Comparison of ENCODE assay signal across 1 cellular context in the genomic region with DNA sequence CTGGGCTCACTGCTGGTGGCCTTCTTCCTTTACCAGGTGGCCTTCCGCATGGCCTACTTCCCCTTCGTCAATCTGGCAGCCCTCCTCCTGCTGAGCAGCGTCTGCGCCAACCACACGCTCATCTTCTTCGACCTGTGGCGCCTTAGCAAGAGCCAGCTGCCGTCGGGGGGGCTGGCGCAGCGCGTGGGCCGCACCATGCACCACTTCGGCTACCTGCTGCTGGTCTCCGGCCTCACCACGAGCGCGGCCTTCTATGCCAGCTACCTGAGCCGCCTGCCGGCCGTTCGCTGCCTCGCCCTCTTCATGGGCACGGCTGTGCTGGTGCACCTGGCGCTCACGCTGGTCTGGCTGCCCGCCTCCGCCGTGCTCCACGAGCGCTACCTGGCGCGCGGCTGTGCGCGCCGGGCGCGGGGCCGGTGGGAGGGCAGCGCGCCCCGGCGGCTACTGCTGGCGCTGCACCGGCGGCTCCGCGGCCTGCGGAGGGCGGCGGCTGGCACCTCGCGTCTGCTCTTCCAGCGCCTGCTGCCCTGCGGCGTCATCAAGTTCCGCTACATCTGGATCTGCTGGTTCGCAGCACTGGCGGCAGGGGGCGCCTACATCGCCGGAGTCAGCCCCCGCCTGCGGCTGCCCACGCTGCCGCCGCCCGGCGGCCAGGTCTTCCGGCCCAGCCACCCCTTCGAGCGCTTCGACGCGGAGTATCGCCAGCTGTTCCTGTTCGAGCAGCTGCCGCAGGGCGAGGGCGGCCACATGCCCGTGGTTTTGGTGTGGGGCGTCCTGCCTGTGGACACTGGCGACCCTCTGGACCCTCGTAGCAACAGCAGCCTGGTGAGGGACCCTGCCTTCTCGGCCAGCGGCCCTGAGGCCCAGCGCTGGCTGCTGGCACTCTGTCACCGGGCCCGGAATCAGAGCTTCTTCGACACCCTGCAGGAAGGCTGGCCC.
TF ChIP-seq lines count a peak whose summit lies in the region.

No MANE protein-coding gene starts in this region.

TF ChIP-seq in HEK293, 187 proteins besides CTCF, POLR2A, EP300 and RAD21 (continued from another document and continues in another):
- TF ChIP-seq, protein P1, sequence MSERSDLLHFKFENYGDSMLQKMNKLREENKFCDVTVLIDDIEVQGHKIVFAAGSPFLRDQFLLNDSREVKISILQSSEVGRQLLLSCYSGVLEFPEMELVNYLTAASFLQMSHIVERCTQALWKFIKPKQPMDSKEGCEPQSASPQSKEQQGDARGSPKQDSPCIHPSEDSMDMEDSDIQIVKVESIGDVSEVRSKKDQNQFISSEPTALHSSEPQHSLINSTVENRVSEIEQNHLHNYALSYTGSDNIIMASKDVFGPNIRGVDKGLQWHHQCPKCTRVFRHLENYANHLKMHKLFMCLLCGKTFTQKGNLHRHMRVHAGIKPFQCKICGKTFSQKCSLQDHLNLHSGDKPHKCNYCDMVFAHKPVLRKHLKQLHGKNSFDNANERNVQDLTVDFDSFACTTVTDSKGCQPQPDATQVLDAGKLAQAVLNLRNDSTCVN (tag by site-specific recombination; optimal IDR thresholded peaks at IDR 0.05): peak; percentile 36
- peak; percentile 54 for TF ChIP-seq SP7 (tag by site-specific recombination; IDR thresholded peaks at IDR 0.05)
- TF ChIP-seq ZNF2 (tag by site-specific recombination; IDR thresholded peaks at IDR 0.05): peak; percentile 29; the same call in 1 of the 2 replicates
- no peak for TF ChIP-seq HOXA7 (CRISPR knock-in tag; IDR thresholded peaks at IDR 0.05; ENCODE audit: borderline replicate concordance)
- TF ChIP-seq ZFHX2 (tag by site-specific recombination; conservative IDR thresholded peaks at IDR 0.05): peak; percentile 94
- no peak for TF ChIP-seq ZNF184 (tag by site-specific recombination; IDR thresholded peaks at IDR 0.05)
- TF ChIP-seq ZNF76 (tag by site-specific recombination; IDR thresholded peaks at IDR 0.05; ENCODE audit: borderline replicate concordance, low read depth): peak; percentile 28; the same call in 1 of the 2 replicates
- TF ChIP-seq ZNF596 (tag by site-specific recombination; IDR thresholded peaks at IDR 0.05): no peak
- TF ChIP-seq, protein P2, sequence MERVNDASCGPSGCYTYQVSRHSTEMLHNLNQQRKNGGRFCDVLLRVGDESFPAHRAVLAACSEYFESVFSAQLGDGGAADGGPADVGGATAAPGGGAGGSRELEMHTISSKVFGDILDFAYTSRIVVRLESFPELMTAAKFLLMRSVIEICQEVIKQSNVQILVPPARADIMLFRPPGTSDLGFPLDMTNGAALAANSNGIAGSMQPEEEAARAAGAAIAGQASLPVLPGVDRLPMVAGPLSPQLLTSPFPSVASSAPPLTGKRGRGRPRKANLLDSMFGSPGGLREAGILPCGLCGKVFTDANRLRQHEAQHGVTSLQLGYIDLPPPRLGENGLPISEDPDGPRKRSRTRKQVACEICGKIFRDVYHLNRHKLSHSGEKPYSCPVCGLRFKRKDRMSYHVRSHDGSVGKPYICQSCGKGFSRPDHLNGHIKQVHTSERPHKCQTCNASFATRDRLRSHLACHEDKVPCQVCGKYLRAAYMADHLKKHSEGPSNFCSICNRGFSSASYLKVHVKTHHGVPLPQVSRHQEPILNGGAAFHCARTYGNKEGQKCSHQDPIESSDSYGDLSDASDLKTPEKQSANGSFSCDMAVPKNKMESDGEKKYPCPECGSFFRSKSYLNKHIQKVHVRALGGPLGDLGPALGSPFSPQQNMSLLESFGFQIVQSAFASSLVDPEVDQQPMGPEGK (tag by site-specific recombination; IDR thresholded peaks at IDR 0.05): peak; percentile 78
- TF ChIP-seq GFI1B (tag by site-specific recombination; IDR thresholded peaks at IDR 0.05): no peak
- TF ChIP-seq, protein P3, sequence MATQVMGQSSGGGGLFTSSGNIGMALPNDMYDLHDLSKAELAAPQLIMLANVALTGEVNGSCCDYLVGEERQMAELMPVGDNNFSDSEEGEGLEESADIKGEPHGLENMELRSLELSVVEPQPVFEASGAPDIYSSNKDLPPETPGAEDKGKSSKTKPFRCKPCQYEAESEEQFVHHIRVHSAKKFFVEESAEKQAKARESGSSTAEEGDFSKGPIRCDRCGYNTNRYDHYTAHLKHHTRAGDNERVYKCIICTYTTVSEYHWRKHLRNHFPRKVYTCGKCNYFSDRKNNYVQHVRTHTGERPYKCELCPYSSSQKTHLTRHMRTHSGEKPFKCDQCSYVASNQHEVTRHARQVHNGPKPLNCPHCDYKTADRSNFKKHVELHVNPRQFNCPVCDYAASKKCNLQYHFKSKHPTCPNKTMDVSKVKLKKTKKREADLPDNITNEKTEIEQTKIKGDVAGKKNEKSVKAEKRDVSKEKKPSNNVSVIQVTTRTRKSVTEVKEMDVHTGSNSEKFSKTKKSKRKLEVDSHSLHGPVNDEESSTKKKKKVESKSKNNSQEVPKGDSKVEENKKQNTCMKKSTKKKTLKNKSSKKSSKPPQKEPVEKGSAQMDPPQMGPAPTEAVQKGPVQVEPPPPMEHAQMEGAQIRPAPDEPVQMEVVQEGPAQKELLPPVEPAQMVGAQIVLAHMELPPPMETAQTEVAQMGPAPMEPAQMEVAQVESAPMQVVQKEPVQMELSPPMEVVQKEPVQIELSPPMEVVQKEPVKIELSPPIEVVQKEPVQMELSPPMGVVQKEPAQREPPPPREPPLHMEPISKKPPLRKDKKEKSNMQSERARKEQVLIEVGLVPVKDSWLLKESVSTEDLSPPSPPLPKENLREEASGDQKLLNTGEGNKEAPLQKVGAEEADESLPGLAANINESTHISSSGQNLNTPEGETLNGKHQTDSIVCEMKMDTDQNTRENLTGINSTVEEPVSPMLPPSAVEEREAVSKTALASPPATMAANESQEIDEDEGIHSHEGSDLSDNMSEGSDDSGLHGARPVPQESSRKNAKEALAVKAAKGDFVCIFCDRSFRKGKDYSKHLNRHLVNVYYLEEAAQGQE (tag by site-specific recombination; IDR thresholded peaks at IDR 0.05): no peak
- TF ChIP-seq, protein P4, sequence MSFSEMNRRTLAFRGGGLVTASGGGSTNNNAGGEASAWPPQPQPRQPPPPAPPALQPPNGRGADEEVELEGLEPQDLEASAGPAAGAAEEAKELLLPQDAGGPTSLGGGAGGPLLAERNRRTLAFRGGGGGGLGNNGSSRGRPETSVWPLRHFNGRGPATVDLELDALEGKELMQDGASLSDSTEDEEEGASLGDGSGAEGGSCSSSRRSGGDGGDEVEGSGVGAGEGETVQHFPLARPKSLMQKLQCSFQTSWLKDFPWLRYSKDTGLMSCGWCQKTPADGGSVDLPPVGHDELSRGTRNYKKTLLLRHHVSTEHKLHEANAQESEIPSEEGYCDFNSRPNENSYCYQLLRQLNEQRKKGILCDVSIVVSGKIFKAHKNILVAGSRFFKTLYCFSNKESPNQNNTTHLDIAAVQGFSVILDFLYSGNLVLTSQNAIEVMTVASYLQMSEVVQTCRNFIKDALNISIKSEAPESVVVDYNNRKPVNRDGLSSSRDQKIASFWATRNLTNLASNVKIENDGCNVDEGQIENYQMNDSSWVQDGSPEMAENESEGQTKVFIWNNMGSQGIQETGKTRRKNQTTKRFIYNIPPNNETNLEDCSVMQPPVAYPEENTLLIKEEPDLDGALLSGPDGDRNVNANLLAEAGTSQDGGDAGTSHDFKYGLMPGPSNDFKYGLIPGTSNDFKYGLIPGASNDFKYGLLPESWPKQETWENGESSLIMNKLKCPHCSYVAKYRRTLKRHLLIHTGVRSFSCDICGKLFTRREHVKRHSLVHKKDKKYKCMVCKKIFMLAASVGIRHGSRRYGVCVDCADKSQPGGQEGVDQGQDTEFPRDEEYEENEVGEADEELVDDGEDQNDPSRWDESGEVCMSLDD (tag by site-specific recombination; IDR thresholded peaks at IDR 0.05): no peak
- TF ChIP-seq ZNF544 (tag by site-specific recombination; IDR thresholded peaks at IDR 0.05): no peak
- TF ChIP-seq, protein P5, sequence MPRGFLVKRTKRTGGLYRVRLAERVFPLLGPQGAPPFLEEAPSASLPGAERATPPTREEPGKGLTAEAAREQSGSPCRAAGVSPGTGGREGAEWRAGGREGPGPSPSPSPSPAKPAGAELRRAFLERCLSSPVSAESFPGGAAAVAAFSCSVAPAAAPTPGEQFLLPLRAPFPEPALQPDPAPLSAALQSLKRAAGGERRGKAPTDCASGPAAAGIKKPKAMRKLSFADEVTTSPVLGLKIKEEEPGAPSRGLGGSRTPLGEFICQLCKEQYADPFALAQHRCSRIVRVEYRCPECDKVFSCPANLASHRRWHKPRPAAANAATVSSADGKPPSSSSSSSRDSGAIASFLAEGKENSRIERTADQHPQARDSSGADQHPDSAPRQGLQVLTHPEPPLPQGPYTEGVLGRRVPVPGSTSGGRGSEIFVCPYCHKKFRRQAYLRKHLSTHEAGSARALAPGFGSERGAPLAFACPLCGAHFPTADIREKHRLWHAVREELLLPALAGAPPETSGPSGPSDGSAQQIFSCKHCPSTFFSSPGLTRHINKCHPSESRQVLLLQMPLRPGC (tag by site-specific recombination; IDR thresholded peaks at IDR 0.05): peak; percentile 34; the same call in 1 of the 2 replicates
- peak; percentile 34; the same call in 1 of the 2 replicates for TF ChIP-seq KLF1 (tag by site-specific recombination; IDR thresholded peaks at IDR 0.05)
- TF ChIP-seq ZNF514 (tag by site-specific recombination; IDR thresholded peaks at IDR 0.05): no peak
- TF ChIP-seq ZNF664 (tag by site-specific recombination; IDR thresholded peaks at IDR 0.05): no peak
- TF ChIP-seq EGR2 (tag by site-specific recombination; IDR thresholded peaks at IDR 0.05; ENCODE audit: low read depth): peak; percentile 87
- TF ChIP-seq, protein P6, sequence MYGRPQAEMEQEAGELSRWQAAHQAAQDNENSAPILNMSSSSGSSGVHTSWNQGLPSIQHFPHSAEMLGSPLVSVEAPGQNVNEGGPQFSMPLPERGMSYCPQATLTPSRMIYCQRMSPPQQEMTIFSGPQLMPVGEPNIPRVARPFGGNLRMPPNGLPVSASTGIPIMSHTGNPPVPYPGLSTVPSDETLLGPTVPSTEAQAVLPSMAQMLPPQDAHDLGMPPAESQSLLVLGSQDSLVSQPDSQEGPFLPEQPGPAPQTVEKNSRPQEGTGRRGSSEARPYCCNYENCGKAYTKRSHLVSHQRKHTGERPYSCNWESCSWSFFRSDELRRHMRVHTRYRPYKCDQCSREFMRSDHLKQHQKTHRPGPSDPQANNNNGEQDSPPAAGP (tag by site-specific recombination; IDR thresholded peaks at IDR 0.05): peak; percentile 65
- peak; percentile 74 for TF ChIP-seq ZNF335 (tag by site-specific recombination; conservative IDR thresholded peaks at IDR 0.05)
- no peak for TF ChIP-seq ZNF274 (IDR thresholded peaks at IDR 0.05; ENCODE audit: low read length)
- TF ChIP-seq ZNF274 (tag by site-specific recombination; IDR thresholded peaks at IDR 0.05; ENCODE audit: borderline replicate concordance): no peak
- TF ChIP-seq ZNF223 (tag by site-specific recombination; IDR thresholded peaks at IDR 0.05): no peak
- TF ChIP-seq ZBTB17 (tag by site-specific recombination; IDR thresholded peaks at IDR 0.05): 0 out of 2 replicates have a peak, but pooled peaks have one; percentile 30
- TF ChIP-seq ZNF768 (tag by site-specific recombination; IDR thresholded peaks at IDR 0.05): no peak
- TF ChIP-seq ZNF404 (tag by site-specific recombination; IDR thresholded peaks at IDR 0.05): no peak
- no peak for TF ChIP-seq KLF9 (tag by site-specific recombination; IDR thresholded peaks at IDR 0.05; ENCODE audit: low read depth)
- TF ChIP-seq GLIS2 (tag by site-specific recombination; IDR thresholded peaks at IDR 0.05): peak; percentile 35
- TF ChIP-seq ZNF629 (tag by site-specific recombination; IDR thresholded peaks at IDR 0.05): peak; percentile 61; the same call in 1 of the 2 replicates
- TF ChIP-seq GLIS1 (tag by site-specific recombination; IDR thresholded peaks at IDR 0.05): peak; percentile 13; the same call in 1 of the 2 replicates
- TF ChIP-seq ZNF548 (tag by site-specific recombination; IDR thresholded peaks at IDR 0.05): no peak
- TF ChIP-seq ZNF600 (tag by site-specific recombination; IDR thresholded peaks at IDR 0.05): peak; percentile 33
- TF ChIP-seq, protein P7, sequence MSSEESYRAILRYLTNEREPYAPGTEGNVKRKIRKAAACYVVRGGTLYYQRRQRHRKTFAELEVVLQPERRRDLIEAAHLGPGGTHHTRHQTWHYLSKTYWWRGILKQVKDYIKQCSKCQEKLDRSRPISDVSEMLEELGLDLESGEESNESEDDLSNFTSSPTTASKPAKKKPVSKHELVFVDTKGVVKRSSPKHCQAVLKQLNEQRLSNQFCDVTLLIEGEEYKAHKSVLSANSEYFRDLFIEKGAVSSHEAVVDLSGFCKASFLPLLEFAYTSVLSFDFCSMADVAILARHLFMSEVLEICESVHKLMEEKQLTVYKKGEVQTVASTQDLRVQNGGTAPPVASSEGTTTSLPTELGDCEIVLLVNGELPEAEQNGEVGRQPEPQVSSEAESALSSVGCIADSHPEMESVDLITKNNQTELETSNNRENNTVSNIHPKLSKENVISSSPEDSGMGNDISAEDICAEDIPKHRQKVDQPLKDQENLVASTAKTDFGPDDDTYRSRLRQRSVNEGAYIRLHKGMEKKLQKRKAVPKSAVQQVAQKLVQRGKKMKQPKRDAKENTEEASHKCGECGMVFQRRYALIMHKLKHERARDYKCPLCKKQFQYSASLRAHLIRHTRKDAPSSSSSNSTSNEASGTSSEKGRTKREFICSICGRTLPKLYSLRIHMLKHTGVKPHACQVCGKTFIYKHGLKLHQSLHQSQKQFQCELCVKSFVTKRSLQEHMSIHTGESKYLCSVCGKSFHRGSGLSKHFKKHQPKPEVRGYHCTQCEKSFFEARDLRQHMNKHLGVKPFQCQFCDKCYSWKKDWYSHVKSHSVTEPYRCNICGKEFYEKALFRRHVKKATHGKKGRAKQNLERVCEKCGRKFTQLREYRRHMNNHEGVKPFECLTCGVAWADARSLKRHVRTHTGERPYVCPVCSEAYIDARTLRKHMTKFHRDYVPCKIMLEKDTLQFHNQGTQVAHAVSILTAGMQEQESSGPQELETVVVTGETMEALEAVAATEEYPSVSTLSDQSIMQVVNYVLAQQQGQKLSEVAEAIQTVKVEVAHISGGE (tag by site-specific recombination; conservative IDR thresholded peaks at IDR 0.05; ENCODE audit: low read depth): no peak; the same call in 1 of the 2 replicates
- TF ChIP-seq ZNF341 (tag by site-specific recombination; IDR thresholded peaks at IDR 0.05; ENCODE audit: low read depth): peak; percentile 88
- peak; percentile 68 for TF ChIP-seq ZBTB8A (tag by site-specific recombination; IDR thresholded peaks at IDR 0.05)
- TF ChIP-seq ZBTB20 (tag by site-specific recombination; IDR thresholded peaks at IDR 0.05): no peak
- TF ChIP-seq ZNF19 (tag by site-specific recombination; IDR thresholded peaks at IDR 0.05; ENCODE audit: low read depth): no peak
- no peak for TF ChIP-seq IKZF3 (tag by site-specific recombination; IDR thresholded peaks at IDR 0.05)
- TF ChIP-seq, protein P8, sequence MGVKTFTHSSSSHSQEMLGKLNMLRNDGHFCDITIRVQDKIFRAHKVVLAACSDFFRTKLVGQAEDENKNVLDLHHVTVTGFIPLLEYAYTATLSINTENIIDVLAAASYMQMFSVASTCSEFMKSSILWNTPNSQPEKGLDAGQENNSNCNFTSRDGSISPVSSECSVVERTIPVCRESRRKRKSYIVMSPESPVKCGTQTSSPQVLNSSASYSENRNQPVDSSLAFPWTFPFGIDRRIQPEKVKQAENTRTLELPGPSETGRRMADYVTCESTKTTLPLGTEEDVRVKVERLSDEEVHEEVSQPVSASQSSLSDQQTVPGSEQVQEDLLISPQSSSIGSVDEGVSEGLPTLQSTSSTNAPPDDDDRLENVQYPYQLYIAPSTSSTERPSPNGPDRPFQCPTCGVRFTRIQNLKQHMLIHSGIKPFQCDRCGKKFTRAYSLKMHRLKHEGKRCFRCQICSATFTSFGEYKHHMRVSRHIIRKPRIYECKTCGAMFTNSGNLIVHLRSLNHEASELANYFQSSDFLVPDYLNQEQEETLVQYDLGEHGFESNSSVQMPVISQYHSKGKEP (tag by site-specific recombination; IDR thresholded peaks at IDR 0.05): peak; percentile 43; the same call in 1 of the 2 replicates
- TF ChIP-seq ZNF121 (tag by site-specific recombination; IDR thresholded peaks at IDR 0.05): no peak
- TF ChIP-seq ZNF830 (tag by site-specific recombination; IDR thresholded peaks at IDR 0.05; ENCODE audit: low read depth): no peak
